In the genomic region with DNA sequence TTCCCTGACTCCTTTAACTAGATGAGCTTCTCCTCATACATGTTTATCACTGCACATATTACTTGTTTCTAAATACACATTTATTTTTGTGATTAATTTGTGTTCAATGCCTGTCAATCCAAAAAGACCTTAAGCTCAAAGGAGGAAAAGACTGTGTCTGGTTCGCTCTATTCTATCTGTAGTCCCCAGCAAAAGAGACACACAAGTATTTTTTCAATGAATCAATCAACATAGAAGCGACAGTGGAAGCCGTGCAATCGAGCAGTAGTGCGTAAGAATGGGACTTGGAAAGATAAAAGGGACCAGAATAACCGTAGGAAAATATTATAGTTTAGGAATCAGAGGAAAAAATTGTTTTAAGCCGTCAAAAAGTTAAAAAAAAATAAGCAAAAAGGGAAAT, we compare ENCODE assay signal across 8 cellular contexts. TPM values are rescaled to one million over a fixed set of nuclear protein-coding genes. Genes with fewer than 3 reads are reported as not detected.
DNase-seq lines count a peak whose midpoint lies in the region; ATAC-seq and TF ChIP-seq lines count a peak whose summit lies in the region.

No MANE protein-coding gene starts in this region.

- H3K27me3 ChIP-seq in left ventricle myocardium inferior (ENCODE audit: low read depth) (no peaks in the 10 kb centered on the region), right atrium auricular region (no peaks in the 10 kb centered on the region), adipocyte (replicated peaks; ENCODE audit: control insufficient read depth, insufficient read depth, low read length) (no peaks in the 10 kb centered on the region), lower lobe of right lung (ENCODE audit: low read depth) (no peaks in the 10 kb centered on the region)

- intact Hi-C loops in left ventricle myocardium inferior (cut with micrococcal nuclease) (no loop called here), lower lobe of right lung (cut with DNase I) (no loop called here)

- H3K4me3 ChIP-seq in left ventricle myocardium inferior (peak overlapping the region; percentile 82), right atrium auricular region (no peak overlapping the region), adipocyte (ENCODE audit: low read length) (peak overlapping the region; percentile 92), lower lobe of right lung (peak overlapping the region; percentile 87)

- in situ Hi-C loops in GM13977 (cut with MboI; ENCODE audit: low pct_unique_long_range_greater_than_20kb, low sequenced_read_pairs, unreplicated experiment), result no loop called here

- TF ChIP-seq CTCF in left ventricle myocardium inferior (IDR thresholded peaks at IDR 0.05; ENCODE audit: borderline replicate concordance), result no peak
- TF ChIP-seq CTCF in right atrium auricular region (IDR thresholded peaks at IDR 0.05), result no peak
- no peak for TF ChIP-seq CTCF in lower lobe of right lung (IDR thresholded peaks at IDR 0.05)
- TF ChIP-seq CTCF in omental fat pad (IDR thresholded peaks at IDR 0.05), result no peak
- TF ChIP-seq CTCF in GM13977 (IDR thresholded peaks at IDR 0.05; ENCODE audit: extremely low read depth, insufficient read depth, missing control alignments), result no peak

- H3K4me1 ChIP-seq in left ventricle myocardium inferior (peaks cover 49% of the 10 kb centered on the region), right atrium auricular region (peaks cover 0 to 31% of the 10 kb centered on the region in 2 donors), adipocyte (ENCODE audit: control insufficient read depth, insufficient read depth, low read length) (peaks cover 28% of the 10 kb centered on the region), lower lobe of right lung (peaks cover 38% of the 10 kb centered on the region)

- ATAC-seq in lower lobe of right lung, result no peak
- no peak for ATAC-seq in omental fat pad (ENCODE audit: low FRiP score)

- DNase-seq in left ventricle myocardium inferior, result no peak
- DNase-seq in right atrium auricular region (ENCODE audit: low spot score), result no peak
- no peak for DNase-seq in adipocyte (ENCODE audit: low read depth)
- DNase-seq in lower lobe of right lung, result no peak
- no peak for DNase-seq in omental fat pad (ENCODE audit: low spot score)
- DNase-seq in GM13977 (ENCODE audit: low spot score), result no peak
- no peak for DNase-seq in medulla oblongata (ENCODE audit: extremely low spot score)
- no peak for DNase-seq in activated CD4-positive, alpha-beta T cell treated with anti-CD3 and anti-CD28 coated beads for 48 hours

- H3K27ac ChIP-seq in left ventricle myocardium inferior (replicated peaks) (no peak overlapping the region), right atrium auricular region (no peak overlapping the region), lower lobe of right lung (no peak overlapping the region)

- peak overlapping the region; percentile 87 for H3K9ac ChIP-seq in adipocyte (ENCODE audit: low read length)

- no peaks in the 10 kb centered on the region for H3K36me3 ChIP-seq in left ventricle myocardium inferior
- no peaks in the 10 kb centered on the region for H3K36me3 ChIP-seq in right atrium auricular region
- H3K36me3 ChIP-seq in adipocyte (ENCODE audit: control insufficient read depth, insufficient read depth, low read length, severe bottlenecking), result no peaks in the 10 kb centered on the region
- H3K36me3 ChIP-seq in lower lobe of right lung, result no peaks in the 10 kb centered on the region

- H3K9me3 ChIP-seq in left ventricle myocardium inferior (replicated peaks) (no peaks in the 10 kb centered on the region), right atrium auricular region (no peaks in the 10 kb centered on the region), adipocyte (ENCODE audit: control insufficient read depth, low read length) (no peaks in the 10 kb centered on the region), lower lobe of right lung (no peaks in the 10 kb centered on the region)

RNA-seq across cellular contexts. Expression of a gene that starts 1.0 kb away (rescaled TPM):
- total RNA-seq in left ventricle myocardium inferior, result 1.3 TPM
- under 1 TPM; 0.59 to 0.94 TPM for total RNA-seq in right atrium auricular region
- 3.5 TPM for total RNA-seq in lower lobe of right lung
- total RNA-seq in omental fat pad, result 1 to 10 TPM; 1.4 to 2.0 (median 1.6) TPM

RNA-seq across cellular contexts. Expression of a gene that starts 1.1 kb away (rescaled TPM):
- 18.1 TPM for total RNA-seq in left ventricle myocardium inferior
- 10 to 100 TPM; 13.1 to 13.6 TPM for total RNA-seq in right atrium auricular region
- 17.9 TPM for total RNA-seq in lower lobe of right lung
- 10 to 100 TPM; 15.9 to 25.5 (median 21.2) TPM for total RNA-seq in omental fat pad

RNA-seq across cellular contexts. Expression of a gene that starts 25.5 kb away (rescaled TPM):
- total RNA-seq in left ventricle myocardium inferior (68.2 TPM), right atrium auricular region (100 to 1,000 TPM in 1 of 2 donors, 10 to 100 TPM in 1; 81.2 to 111 TPM), lower lobe of right lung (72.4 TPM), omental fat pad (10 to 100 TPM; 32.5 to 81.3 (median 68.8) TPM)

Comparison
In these comparisons a context has a peak if more than half of its experiments do, and no peak if none do; other contexts are left out.
1. H3K4me3 ChIP-seq: peak in left ventricle myocardium inferior (single experiment), adipocyte (single experiment) and lower lobe of right lung (single experiment); none in right atrium auricular region (0 of 2).